Comparison of ENCODE assay signal across 1 cellular context in the genomic region with DNA sequence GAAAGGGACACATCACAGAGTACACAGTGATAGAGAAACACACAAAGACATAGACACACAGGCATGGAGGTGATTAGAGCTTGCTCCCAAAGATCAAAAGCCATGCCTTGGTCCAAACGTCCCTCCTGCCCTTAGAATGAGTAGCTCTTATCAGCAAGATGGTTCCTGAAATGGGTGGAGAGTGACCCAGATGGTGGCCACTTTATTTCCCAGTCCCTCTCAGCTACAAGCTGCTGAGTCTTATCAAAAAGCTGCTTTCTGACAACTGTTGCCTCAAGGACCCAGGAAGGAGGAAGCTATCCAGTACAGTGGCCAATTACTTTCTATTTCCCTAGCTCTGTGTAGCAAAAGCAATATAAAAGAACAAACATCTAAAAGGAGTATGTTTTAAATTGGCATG.
TF ChIP-seq lines count a peak whose summit lies in the region.

No MANE protein-coding gene starts in this region.

TF ChIP-seq in H1, 55 proteins besides CTCF, POLR2A, EP300 and RAD21:
- TF ChIP-seq GTF2F1 (IDR thresholded peaks at IDR 0.05; ENCODE audit: borderline replicate concordance, low read depth, low read length) (no peak), MAFK (IDR thresholded peaks at IDR 0.05; ENCODE audit: low read depth, low read length) (no peak), TBP (IDR thresholded peaks at IDR 0.05; ENCODE audit: low read depth, low read length) (no peak), RFX5 (IDR thresholded peaks at IDR 0.05; ENCODE audit: borderline replicate concordance, low read depth, low read length) (no peak), KDM1A (IDR thresholded peaks at IDR 0.05; ENCODE audit: borderline replicate concordance, low read length) (no peak), CHD2 (IDR thresholded peaks at IDR 0.05; ENCODE audit: low read length) (no peak), JUND (IDR thresholded peaks at IDR 0.05; ENCODE audit: low read length) (no peak), SP1 (IDR thresholded peaks at IDR 0.05; ENCODE audit: low read depth, low read length) (no peak), FOSL1 (IDR thresholded peaks at IDR 0.05; ENCODE audit: insufficient read depth, low read depth, low read length) (no peak), HDAC2 (IDR thresholded peaks at IDR 0.05; ENCODE audit: borderline replicate concordance in 1 of 2, low read depth in 2 of 2, low read length in 2 of 2) (no peak), TEAD4 (IDR thresholded peaks at IDR 0.05; ENCODE audit: low read depth, low read length) (no peak), POU5F1 (IDR thresholded peaks at IDR 0.05; ENCODE audit: low read depth, low read length) (no peak), RXRA (IDR thresholded peaks at IDR 0.05; ENCODE audit: insufficient read depth, low read depth, low read length) (no peak), CBX5 (IDR thresholded peaks at IDR 0.05; ENCODE audit: low read depth, low read length) (no peak)
- TF ChIP-seq, protein P1, sequence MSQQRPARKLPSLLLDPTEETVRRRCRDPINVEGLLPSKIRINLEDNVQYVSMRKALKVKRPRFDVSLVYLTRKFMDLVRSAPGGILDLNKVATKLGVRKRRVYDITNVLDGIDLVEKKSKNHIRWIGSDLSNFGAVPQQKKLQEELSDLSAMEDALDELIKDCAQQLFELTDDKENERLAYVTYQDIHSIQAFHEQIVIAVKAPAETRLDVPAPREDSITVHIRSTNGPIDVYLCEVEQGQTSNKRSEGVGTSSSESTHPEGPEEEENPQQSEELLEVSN (IDR thresholded peaks at IDR 0.05): no peak
- TF ChIP-seq, protein P2, sequence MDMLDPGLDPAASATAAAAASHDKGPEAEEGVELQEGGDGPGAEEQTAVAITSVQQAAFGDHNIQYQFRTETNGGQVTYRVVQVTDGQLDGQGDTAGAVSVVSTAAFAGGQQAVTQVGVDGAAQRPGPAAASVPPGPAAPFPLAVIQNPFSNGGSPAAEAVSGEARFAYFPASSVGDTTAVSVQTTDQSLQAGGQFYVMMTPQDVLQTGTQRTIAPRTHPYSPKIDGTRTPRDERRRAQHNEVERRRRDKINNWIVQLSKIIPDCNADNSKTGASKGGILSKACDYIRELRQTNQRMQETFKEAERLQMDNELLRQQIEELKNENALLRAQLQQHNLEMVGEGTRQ (IDR thresholded peaks at IDR 0.05; ENCODE audit: low read length): no peak
